In the genomic region with DNA sequence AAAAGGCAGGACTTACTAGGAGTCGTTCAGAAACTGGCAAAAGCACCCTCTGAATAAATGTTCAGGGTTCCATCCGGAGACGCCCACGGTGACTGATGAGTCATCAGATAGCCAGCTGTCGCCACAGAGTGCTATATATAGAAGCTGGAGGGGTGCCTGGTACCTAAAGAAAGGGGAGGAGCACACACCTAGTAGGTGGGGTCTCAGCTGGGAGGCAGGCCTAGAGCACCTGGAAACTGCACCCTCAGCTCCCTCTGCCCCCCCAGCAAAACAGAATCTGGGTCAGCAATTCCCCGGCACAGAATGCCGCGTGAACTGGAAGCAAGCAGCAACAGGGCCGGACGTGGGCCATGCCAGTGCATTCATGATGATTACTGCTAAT, we compare ENCODE assay signal across 8 cellular contexts.
A peak's percentile ranks its signal among the peaks of the same experiment; 100 is the strongest.
DNase-seq lines count a peak whose midpoint lies in the region; ATAC-seq and TF ChIP-seq lines count a peak whose summit lies in the region.

No MANE protein-coding gene starts in this region.

- H3K4me1 ChIP-seq in mucosa of stomach (ENCODE audit: control insufficient read depth, insufficient read depth, low read length) = peaks cover 18% of the 10 kb centered on the region
- H3K4me1 ChIP-seq in tibial nerve = peaks cover 0 to 13% (median 0%) of the 10 kb centered on the region in 4 donors

- WGBS in tibial nerve, 2 donors = 42 to 66% methylated on average over 2 to 10 of the region's 10 CpGs

- DNase-seq in DMS53 (lab: John Stamatoyannopoulos, UW) = peak; percentile 92
- peak; percentile 60 for DNase-seq in KBM-7
- peak; percentile 82 for DNase-seq in activated naive CD4-positive, alpha-beta T cell treated with anti-CD3 and anti-CD28 coated beads, Interleukin-2, amount 50 U/mL, for 16 hours
- DNase-seq in tibial nerve (ENCODE audit: low spot score in 2 of 2) = no peak

- H3K27ac ChIP-seq in tibial nerve = no peak overlapping the region

- ATAC-seq in GM21528 (IDR thresholded peaks at IDR 0.05; ENCODE audit: low FRiP score, unreplicated experiment) (peak; percentile 43), SK-N-SH treated with all-trans-retinoic acid at 6 μM for 48 hours (peak; percentile 11; the same call in 2 of the 3 replicates), HG02970 (IDR thresholded peaks at IDR 0.05; ENCODE audit: low FRiP score, unreplicated experiment) (no peak)

- in situ Hi-C loops in KBM-7 (cut with MboI; ENCODE audit: low pct_unique_long_range_greater_than_20kb, low sequenced_read_pairs) = no loop called here

- TF ChIP-seq EP300 in tibial nerve (IDR thresholded peaks at IDR 0.05) = no peak

- H3K9ac ChIP-seq in mucosa of stomach (ENCODE audit: low read length) = peak overlapping the region; percentile 36

- H3K4me3 ChIP-seq in mucosa of stomach (ENCODE audit: low read length) (no peak overlapping the region), tibial nerve (no peak overlapping the region)

- TF ChIP-seq POLR2A in tibial nerve (IDR thresholded peaks at IDR 0.05) = no peak

- H3K9me3 ChIP-seq in mucosa of stomach (ENCODE audit: control insufficient read depth, low read length) = no peaks in the 10 kb centered on the region
- no peaks in the 10 kb centered on the region for H3K9me3 ChIP-seq in tibial nerve

- H3K36me3 ChIP-seq in mucosa of stomach (ENCODE audit: control insufficient read depth, insufficient read depth, low read length) (no peaks in the 10 kb centered on the region), tibial nerve (no peaks in the 10 kb centered on the region)

- TF ChIP-seq CTCF in tibial nerve (IDR thresholded peaks at IDR 0.05) = no peak

- H3K27me3 ChIP-seq in mucosa of stomach (ENCODE audit: control insufficient read depth, insufficient read depth, low read length) (no peaks in the 10 kb centered on the region), tibial nerve (no peaks in the 10 kb centered on the region)

TF ChIP-seq in SK-N-SH treated with all-trans-retinoic acid at 6 μM for 48 hours, 23 proteins besides CTCF, POLR2A, EP300 and RAD21:
- no peak for TF ChIP-seq TOX (CRISPR knock-in tag; IDR thresholded peaks at IDR 0.05; ENCODE audit: borderline replicate concordance)
- TF ChIP-seq, protein P1, sequence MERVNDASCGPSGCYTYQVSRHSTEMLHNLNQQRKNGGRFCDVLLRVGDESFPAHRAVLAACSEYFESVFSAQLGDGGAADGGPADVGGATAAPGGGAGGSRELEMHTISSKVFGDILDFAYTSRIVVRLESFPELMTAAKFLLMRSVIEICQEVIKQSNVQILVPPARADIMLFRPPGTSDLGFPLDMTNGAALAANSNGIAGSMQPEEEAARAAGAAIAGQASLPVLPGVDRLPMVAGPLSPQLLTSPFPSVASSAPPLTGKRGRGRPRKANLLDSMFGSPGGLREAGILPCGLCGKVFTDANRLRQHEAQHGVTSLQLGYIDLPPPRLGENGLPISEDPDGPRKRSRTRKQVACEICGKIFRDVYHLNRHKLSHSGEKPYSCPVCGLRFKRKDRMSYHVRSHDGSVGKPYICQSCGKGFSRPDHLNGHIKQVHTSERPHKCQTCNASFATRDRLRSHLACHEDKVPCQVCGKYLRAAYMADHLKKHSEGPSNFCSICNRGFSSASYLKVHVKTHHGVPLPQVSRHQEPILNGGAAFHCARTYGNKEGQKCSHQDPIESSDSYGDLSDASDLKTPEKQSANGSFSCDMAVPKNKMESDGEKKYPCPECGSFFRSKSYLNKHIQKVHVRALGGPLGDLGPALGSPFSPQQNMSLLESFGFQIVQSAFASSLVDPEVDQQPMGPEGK (CRISPR knock-in tag; IDR thresholded peaks at IDR 0.05; ENCODE audit: borderline replicate concordance) = no peak
- TF ChIP-seq, protein P2, sequence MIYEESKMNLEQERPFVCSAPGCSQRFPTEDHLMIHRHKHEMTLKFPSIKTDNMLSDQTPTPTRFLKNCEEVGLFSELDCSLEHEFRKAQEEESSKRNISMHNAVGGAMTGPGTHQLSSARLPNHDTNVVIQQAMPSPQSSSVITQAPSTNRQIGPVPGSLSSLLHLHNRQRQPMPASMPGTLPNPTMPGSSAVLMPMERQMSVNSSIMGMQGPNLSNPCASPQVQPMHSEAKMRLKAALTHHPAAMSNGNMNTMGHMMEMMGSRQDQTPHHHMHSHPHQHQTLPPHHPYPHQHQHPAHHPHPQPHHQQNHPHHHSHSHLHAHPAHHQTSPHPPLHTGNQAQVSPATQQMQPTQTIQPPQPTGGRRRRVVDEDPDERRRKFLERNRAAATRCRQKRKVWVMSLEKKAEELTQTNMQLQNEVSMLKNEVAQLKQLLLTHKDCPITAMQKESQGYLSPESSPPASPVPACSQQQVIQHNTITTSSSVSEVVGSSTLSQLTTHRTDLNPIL (CRISPR knock-in tag; IDR thresholded peaks at IDR 0.05; ENCODE audit: low read depth) = no peak
- no peak for TF ChIP-seq RARB (CRISPR knock-in tag; IDR thresholded peaks at IDR 0.05)

Comparison
In these comparisons a context has a peak if more than half of its experiments do, and no peak if none do; other contexts are left out.
1. DNase-seq: peak in DMS53 (single experiment), KBM-7 (single experiment) and activated naive CD4-positive, alpha-beta T cell treated with anti-CD3 and anti-CD28 coated beads, Interleukin-2, amount 50 U/mL, for 16 hours (single experiment); none in tibial nerve (0 of 2).